ENCODE assay signal across 8 cellular contexts in genomic region chr3:114056130-114057010, GRCh38. TPM values are rescaled to one million over a fixed set of nuclear protein-coding genes. Genes with fewer than 3 reads are reported as not detected.
A peak's percentile ranks its signal among the peaks of the same experiment; 100 is the strongest.
DNase-seq lines count a peak whose midpoint lies in the region; ATAC-seq, FAIRE-seq and TF ChIP-seq lines count a peak whose summit lies in the region.

TSS of gene CCDC191 (minus strand) at chr3:114056526. CDS start at chr3:114056466, 60 bp downstream.
TSS of gene QTRT2 (plus strand) at chr3:114056737. CDS start at chr3:114065258, 8,521 bp downstream.

- in situ Hi-C loops in HepG2 (cut with HindIII; ENCODE audit: extremely low pct_ligation_motif_present, low pct_unique_long_range_greater_than_20kb), result no loop called here

- BruUV-seq in HepG2 (replicated peaks; lab: Mats Ljungman, UMichigan), result no TSS peak

- DNase-seq in CD1c-positive myeloid dendritic cell (ENCODE audit: extremely low spot score) (peak; percentile 100), NCI-H748 treated with DMSO at 0.1 percent for 48 hours (lab: John Stamatoyannopoulos, UW) (peak; percentile 91), dermis microvascular lymphatic vessel endothelial cell (ENCODE audit: low read depth in 2 of 2) (peak; percentile 99 to 100), HepG2 (ENCODE audit: low spot score) (peak; percentile 98)
- DNase-seq in activated CD4-positive, alpha-beta T cell treated with anti-CD3 and anti-CD28 coated beads, Interleukin-2, amount 50 U/mL, for 4 hours, result peak; percentile 99
- peak; percentile 96 to 97 for DNase-seq in stimulated activated CD4-positive, alpha-beta T cell treated with anti-CD3 and anti-CD28 coated beads, Interleukin-2, amount 100 ng/mL, for 48 hours

- CTCF ChIA-PET in HepG2 (lab: Yijun Ruan, JAX; ENCODE audit: low intra/inter-chr PET ratio, low total read pairs), result no interaction called here

- no peak for TF ChIP-seq RAD21 in HepG2 (CRISPR knock-in tag; IDR thresholded peaks at IDR 0.05)

- peaks cover 43% of the 10 kb centered on the region for H3K79me2 ChIP-seq in HepG2 (ENCODE audit: insufficient read depth, low read length)

- peak within 1 kb of the TSS; percentile 75 for H3K9ac ChIP-seq in HepG2 (ENCODE audit: insufficient read depth, low read depth, low read length)

- peak within 1 kb of the TSS; percentile 99 for H2AFZ ChIP-seq in HepG2 (ENCODE audit: low read length)

- peak within 1 kb of the TSS; percentile 83 to 93 (median 84) for H3K4me3 ChIP-seq in HepG2 (replicated peaks in 1 of 3; ENCODE audit: insufficient read depth in 1 of 3, low read depth in 2 of 3, low read length in 3 of 3)

- under 1% methylated on average over 18 of the region's 49 CpGs for WGBS in HepG2 (ENCODE audit: low lambda C conversion rate)

- 0 out of 2 replicates have a peak, but pooled peaks have one; percentile 6 for TF ChIP-seq CTCF in HepG2 (CRISPR knock-in tag; IDR thresholded peaks at IDR 0.05)

- peaks cover 24% of the 10 kb centered on the region for H3K4me1 ChIP-seq in HepG2 (ENCODE audit: insufficient read depth, low read length)

- POLR2A ChIA-PET in HepG2 (lab: Yijun Ruan, JAX), result interaction anchor here (0.8 kb wide), 1 partner anchor 311 kb away, joined by 3 read pairs; no protein-coding TSS in a partner anchor

- H4K20me1 ChIP-seq in HepG2 (ENCODE audit: insufficient read depth, low read length), result no peaks in the 10 kb centered on the region

- peak; percentile 96 for FAIRE-seq in HepG2 (lab: Jason Lieb, UNC)

- H3K4me2 ChIP-seq in HepG2 (ENCODE audit: low read depth, low read length), result peak within 1 kb of the TSS; percentile 75

- peaks cover 0 to 4% of the 10 kb centered on the region in 2 experiments; a peak in 1 of 5 replicates for H3K36me3 ChIP-seq in HepG2 (replicated peaks in 1 of 2; ENCODE audit: control insufficient read depth in 1 of 2, insufficient read depth in 2 of 2, low read length in 2 of 2)

- intact Hi-C loops in HepG2 (cut with micrococcal nuclease; ENCODE audit: unreplicated experiment), result loop anchor here (1.0 to 10.0 kb wide), 3 partner anchors 108 to 542 kb away; partner anchors contain the start of genes ATP6V1A, NAA50, SPICE1 and ZDHHC23

- ATAC-seq in GM19397 (IDR thresholded peaks at IDR 0.05; ENCODE audit: unreplicated experiment), result peak; percentile 98
- ATAC-seq in HG03565 (IDR thresholded peaks at IDR 0.05; ENCODE audit: unreplicated experiment), result peak; percentile 94
- ATAC-seq in HepG2, result peak; percentile 99

- peak; percentile 74 to 76 for TF ChIP-seq POLR2A in HepG2 (IDR thresholded peaks at IDR 0.05; ENCODE audit: insufficient read depth in 1 of 2, low read depth in 2 of 2, low read length in 2 of 2)

- H3K9me3 ChIP-seq in HepG2 (ENCODE audit: low read length), result no peaks in the 10 kb centered on the region

- TF ChIP-seq EP300 in HepG2 (IDR thresholded peaks at IDR 0.05; ENCODE audit: low read depth in 2 of 2, low read length in 2 of 2) (peak in 1 of 2 experiments; percentile 37; a peak in 2 of 4 replicates), HepG2 (CRISPR knock-in tag; IDR thresholded peaks at IDR 0.05; ENCODE audit: borderline replicate concordance) (no peak)

- peak within 1 kb of the TSS; percentile 73 for H3K27ac ChIP-seq in HepG2 (ENCODE audit: extremely low read length, insufficient read depth, low read length)

- no peaks in the 10 kb centered on the region; a peak in 1 of 5 replicates for H3K27me3 ChIP-seq in HepG2 (ENCODE audit: control insufficient read depth in 1 of 2, insufficient read depth in 2 of 2, low read length in 2 of 2)

TF ChIP-seq in HepG2, 621 proteins besides CTCF, POLR2A, EP300 and RAD21 (continues in another document):
- peak; percentile 99 for TF ChIP-seq SAP130 (CRISPR knock-in tag; IDR thresholded peaks at IDR 0.05; ENCODE audit: low read depth)

RNA-seq across cellular contexts. Expression of gene CCDC191, which starts in this region (rescaled TPM):
- total RNA-seq in dermis microvascular lymphatic vessel endothelial cell (0.77 and 1.1 TPM in 2 replicates), HepG2 (2016; rRNA removed; fragmentation: Illumina TruSeq; extraction: Trizol) (1.2 and 1.4 TPM in 2 replicates)
- total RNA-seq in HepG2 (2016; cell fraction: cytosol; rRNA removed; fragmentation: Illumina TruSeq; extraction: Trizol; ENCODE audit: low read depth), result 1.1 and 1.3 TPM in 2 replicates
- total RNA-seq in HepG2 (2016; cell fraction: insoluble cytoplasmic fraction; rRNA removed; fragmentation: Illumina TruSeq; extraction: Trizol), result 0.74 and 1.2 TPM in 2 replicates
- 0.34 and 0.49 TPM in 2 replicates for total RNA-seq in HepG2 (2016; cell fraction: membrane; rRNA removed; fragmentation: Illumina TruSeq; extraction: Trizol)
- total RNA-seq in HepG2 (2016; cell fraction: nucleus; rRNA removed; fragmentation: Illumina TruSeq; extraction: Trizol), result 2.2 and 2.3 TPM in 2 replicates
- polyA plus RNA-seq in HepG2 (2011; rRNA removed), result 0.69 and 0.91 TPM in 2 replicates
- 0.16 and 0.24 TPM in 2 replicates for polyA plus RNA-seq in HepG2 (2011; cell fraction: cytosol; rRNA removed)
- 1.3 and 1.7 TPM in 2 replicates for polyA plus RNA-seq in HepG2 (2011; cell fraction: nucleus; rRNA removed)
- 0.71 and 1.9 TPM in 2 replicates for polyA plus RNA-seq in HepG2 (2012)
- polyA plus RNA-seq in HepG2 (2016; cell fraction: cytosol; fragmentation: Illumina TruSeq; extraction: Trizol; ENCODE audit: low read depth), result 0.03 TPM in 2 replicates
- 0.59 and 0.84 TPM in 2 replicates for polyA plus RNA-seq in HepG2 (2016; cell fraction: insoluble cytoplasmic fraction; fragmentation: Illumina TruSeq; extraction: Trizol; ENCODE audit: low read depth)
- polyA plus RNA-seq in HepG2 (2016; cell fraction: membrane; fragmentation: Illumina TruSeq; extraction: Trizol; ENCODE audit: low read depth), result 0.07 and 0.14 TPM in 2 replicates
- 2.0 and 3.5 TPM in 2 replicates for polyA plus RNA-seq in HepG2 (2016; cell fraction: nucleus; fragmentation: Illumina TruSeq; extraction: Trizol; ENCODE audit: insufficient read depth, low read depth)
- 0.14 and 0.40 TPM in 2 replicates for polyA minus RNA-seq in HepG2 (2011; rRNA and poly(A)+ RNA removed; ENCODE audit: low replicate concordance)
- not detected in 2 replicates for polyA minus RNA-seq in HepG2 (2011; cell fraction: cytosol; rRNA and poly(A)+ RNA removed)
- 1.8 and 3.5 TPM in 2 replicates for polyA minus RNA-seq in HepG2 (2011; cell fraction: nucleus; rRNA and poly(A)+ RNA removed)

RNA-seq across cellular contexts. Expression of gene QTRT2, which starts in this region (rescaled TPM):
- total RNA-seq in dermis microvascular lymphatic vessel endothelial cell (22.5 and 25.0 TPM in 2 replicates), HepG2 (2016; rRNA removed; fragmentation: Illumina TruSeq; extraction: Trizol) (33.4 and 38.0 TPM in 2 replicates)
- total RNA-seq in HepG2 (2016; cell fraction: cytosol; rRNA removed; fragmentation: Illumina TruSeq; extraction: Trizol; ENCODE audit: low read depth), result 11.0 and 12.1 TPM in 2 replicates
- 36.8 and 38.6 TPM in 2 replicates for total RNA-seq in HepG2 (2016; cell fraction: insoluble cytoplasmic fraction; rRNA removed; fragmentation: Illumina TruSeq; extraction: Trizol)
- 23.6 and 28.2 TPM in 2 replicates for total RNA-seq in HepG2 (2016; cell fraction: membrane; rRNA removed; fragmentation: Illumina TruSeq; extraction: Trizol)
- 43.9 and 45.3 TPM in 2 replicates for total RNA-seq in HepG2 (2016; cell fraction: nucleus; rRNA removed; fragmentation: Illumina TruSeq; extraction: Trizol)
- polyA plus RNA-seq in HepG2 (2011; rRNA removed), result 6.6 and 7.1 TPM in 2 replicates
- polyA plus RNA-seq in HepG2 (2011; cell fraction: cytosol; rRNA removed), result 4.1 and 6.0 TPM in 2 replicates
- polyA plus RNA-seq in HepG2 (2011; cell fraction: nucleus; rRNA removed), result 5.6 and 6.7 TPM in 2 replicates
- 10.0 and 10.9 TPM in 2 replicates for polyA plus RNA-seq in HepG2 (2012)
- 1.2 and 1.3 TPM in 2 replicates for polyA plus RNA-seq in HepG2 (2016; cell fraction: cytosol; fragmentation: Illumina TruSeq; extraction: Trizol; ENCODE audit: low read depth)
- 22.8 and 23.8 TPM in 2 replicates for polyA plus RNA-seq in HepG2 (2016; cell fraction: insoluble cytoplasmic fraction; fragmentation: Illumina TruSeq; extraction: Trizol; ENCODE audit: low read depth)
- polyA plus RNA-seq in HepG2 (2016; cell fraction: membrane; fragmentation: Illumina TruSeq; extraction: Trizol; ENCODE audit: low read depth), result 3.5 and 3.9 TPM in 2 replicates
- polyA plus RNA-seq in HepG2 (2016; cell fraction: nucleus; fragmentation: Illumina TruSeq; extraction: Trizol; ENCODE audit: insufficient read depth, low read depth), result 28.1 and 37.6 TPM in 2 replicates
- polyA minus RNA-seq in HepG2 (2011; rRNA and poly(A)+ RNA removed; ENCODE audit: low replicate concordance), result 13.2 and 38.2 TPM in 2 replicates
- polyA minus RNA-seq in HepG2 (2011; cell fraction: cytosol; rRNA and poly(A)+ RNA removed), result 9.9 and 12.2 TPM in 2 replicates
- polyA minus RNA-seq in HepG2 (2011; cell fraction: nucleus; rRNA and poly(A)+ RNA removed), result 31.5 and 45.8 TPM in 2 replicates

Comparison
In these comparisons a context has a peak if more than half of its experiments do, and no peak if none do; other contexts are left out.
1. Peak in every context shown above with its lines: DNase-seq, ATAC-seq, H3K4me3 ChIP-seq and H3K27ac ChIP-seq.